Comparison of ENCODE assay signal across 1 cellular context in the genomic region with DNA sequence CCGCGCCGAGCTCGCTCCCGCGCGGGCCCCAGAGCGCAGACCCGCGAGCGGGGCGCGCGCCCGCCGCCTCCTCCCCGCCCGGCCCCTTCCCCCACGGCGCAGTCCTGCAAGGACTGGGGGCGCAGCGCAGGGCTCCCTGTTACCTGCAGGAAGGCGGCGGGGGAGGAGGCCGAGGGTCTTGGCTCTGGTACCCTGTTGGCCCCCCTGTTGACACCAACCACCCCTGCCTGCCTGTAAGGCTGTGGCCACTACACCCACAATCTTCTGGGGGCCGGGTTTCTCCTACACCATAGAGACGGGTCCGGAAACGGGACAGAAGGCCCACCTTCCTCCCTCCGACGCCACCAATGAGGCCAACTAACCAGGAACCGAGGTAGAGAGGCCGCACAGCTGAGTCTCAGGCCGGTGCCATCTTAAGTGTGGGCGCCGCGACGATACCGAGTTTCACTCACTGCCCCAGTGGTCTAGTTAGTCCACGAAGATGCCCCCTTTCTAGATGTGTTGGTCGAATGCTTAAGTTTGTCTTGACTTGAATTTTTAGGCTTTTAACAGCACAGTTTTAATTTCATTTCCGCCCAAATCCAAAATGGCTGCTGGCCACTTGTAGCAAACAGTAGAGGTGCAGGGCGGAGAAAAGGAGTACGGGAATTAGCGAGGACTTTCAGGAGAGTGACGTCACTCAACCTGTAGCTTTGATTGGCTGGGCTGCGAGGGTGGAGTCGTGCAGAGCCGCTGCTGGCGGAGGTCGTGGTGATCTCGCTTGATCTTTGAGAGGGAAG.
A peak's percentile ranks its signal among the peaks of the same experiment; 100 is the strongest.
TF ChIP-seq lines count a peak whose summit lies in the region.

A gene with protein sequence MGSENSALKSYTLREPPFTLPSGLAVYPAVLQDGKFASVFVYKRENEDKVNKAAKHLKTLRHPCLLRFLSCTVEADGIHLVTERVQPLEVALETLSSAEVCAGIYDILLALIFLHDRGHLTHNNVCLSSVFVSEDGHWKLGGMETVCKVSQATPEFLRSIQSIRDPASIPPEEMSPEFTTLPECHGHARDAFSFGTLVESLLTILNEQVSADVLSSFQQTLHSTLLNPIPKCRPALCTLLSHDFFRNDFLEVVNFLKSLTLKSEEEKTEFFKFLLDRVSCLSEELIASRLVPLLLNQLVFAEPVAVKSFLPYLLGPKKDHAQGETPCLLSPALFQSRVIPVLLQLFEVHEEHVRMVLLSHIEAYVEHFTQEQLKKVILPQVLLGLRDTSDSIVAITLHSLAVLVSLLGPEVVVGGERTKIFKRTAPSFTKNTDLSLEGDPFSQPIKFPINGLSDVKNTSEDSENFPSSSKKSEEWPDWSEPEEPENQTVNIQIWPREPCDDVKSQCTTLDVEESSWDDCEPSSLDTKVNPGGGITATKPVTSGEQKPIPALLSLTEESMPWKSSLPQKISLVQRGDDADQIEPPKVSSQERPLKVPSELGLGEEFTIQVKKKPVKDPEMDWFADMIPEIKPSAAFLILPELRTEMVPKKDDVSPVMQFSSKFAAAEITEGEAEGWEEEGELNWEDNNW (minus strand): TSS at position 252 of the 779 bp plus-strand sequence. CDS start 5,056 bp downstream, outside the sequence.

TF ChIP-seq in HepG2, 621 proteins besides CTCF, POLR2A, EP300 and RAD21 (continued from another document and continues in another):
- TF ChIP-seq, protein P1, sequence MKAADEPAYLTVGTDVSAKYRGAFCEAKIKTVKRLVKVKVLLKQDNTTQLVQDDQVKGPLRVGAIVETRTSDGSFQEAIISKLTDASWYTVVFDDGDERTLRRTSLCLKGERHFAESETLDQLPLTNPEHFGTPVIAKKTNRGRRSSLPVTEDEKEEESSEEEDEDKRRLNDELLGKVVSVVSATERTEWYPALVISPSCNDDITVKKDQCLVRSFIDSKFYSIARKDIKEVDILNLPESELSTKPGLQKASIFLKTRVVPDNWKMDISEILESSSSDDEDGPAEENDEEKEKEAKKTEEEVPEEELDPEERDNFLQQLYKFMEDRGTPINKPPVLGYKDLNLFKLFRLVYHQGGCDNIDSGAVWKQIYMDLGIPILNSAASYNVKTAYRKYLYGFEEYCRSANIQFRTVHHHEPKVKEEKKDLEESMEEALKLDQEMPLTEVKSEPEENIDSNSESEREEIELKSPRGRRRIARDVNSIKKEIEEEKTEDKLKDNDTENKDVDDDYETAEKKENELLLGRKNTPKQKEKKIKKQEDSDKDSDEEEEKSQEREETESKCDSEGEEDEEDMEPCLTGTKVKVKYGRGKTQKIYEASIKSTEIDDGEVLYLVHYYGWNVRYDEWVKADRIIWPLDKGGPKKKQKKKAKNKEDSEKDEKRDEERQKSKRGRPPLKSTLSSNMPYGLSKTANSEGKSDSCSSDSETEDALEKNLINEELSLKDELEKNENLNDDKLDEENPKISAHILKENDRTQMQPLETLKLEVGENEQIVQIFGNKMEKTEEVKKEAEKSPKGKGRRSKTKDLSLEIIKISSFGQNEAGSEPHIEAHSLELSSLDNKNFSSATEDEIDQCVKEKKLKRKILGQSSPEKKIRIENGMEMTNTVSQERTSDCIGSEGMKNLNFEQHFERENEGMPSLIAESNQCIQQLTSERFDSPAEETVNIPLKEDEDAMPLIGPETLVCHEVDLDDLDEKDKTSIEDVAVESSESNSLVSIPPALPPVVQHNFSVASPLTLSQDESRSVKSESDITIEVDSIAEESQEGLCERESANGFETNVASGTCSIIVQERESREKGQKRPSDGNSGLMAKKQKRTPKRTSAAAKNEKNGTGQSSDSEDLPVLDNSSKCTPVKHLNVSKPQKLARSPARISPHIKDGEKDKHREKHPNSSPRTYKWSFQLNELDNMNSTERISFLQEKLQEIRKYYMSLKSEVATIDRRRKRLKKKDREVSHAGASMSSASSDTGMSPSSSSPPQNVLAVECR (CRISPR knock-in tag; IDR thresholded peaks at IDR 0.05; ENCODE audit: borderline replicate concordance), result peak; percentile 74; the same call in 1 of the 2 replicates
- TF ChIP-seq EZH2 (conservative IDR thresholded peaks at IDR 0.05; ENCODE audit: low read depth, low read length) (no peak), ATAD3A (CRISPR knock-in tag; IDR thresholded peaks at IDR 0.05) (0 out of 2 replicates have a peak, but pooled peaks have one; percentile 8), NCOA2 (CRISPR knock-in tag; IDR thresholded peaks at IDR 0.05) (peak; percentile 45), JDP2 (CRISPR knock-in tag; IDR thresholded peaks at IDR 0.05; ENCODE audit: borderline replicate concordance) (no peak), ZHX2 (IDR thresholded peaks at IDR 0.05; ENCODE audit: low read depth) (peak; percentile 100), ZHX2 (CRISPR knock-in tag; IDR thresholded peaks at IDR 0.05; ENCODE audit: borderline replicate concordance) (no peak), ZNF367 (CRISPR knock-in tag; IDR thresholded peaks at IDR 0.05; ENCODE audit: borderline replicate concordance) (no peak), ZSCAN9 (CRISPR knock-in tag; IDR thresholded peaks at IDR 0.05; ENCODE audit: borderline replicate concordance) (peak; percentile 72), RAD51 (IDR thresholded peaks at IDR 0.05; ENCODE audit: borderline replicate concordance) (no peak), RERE (CRISPR knock-in tag; IDR thresholded peaks at IDR 0.05; ENCODE audit: low read depth) (no peak), ZNF569 (CRISPR knock-in tag; IDR thresholded peaks at IDR 0.05; ENCODE audit: borderline replicate concordance) (no peak), ZNF687 (CRISPR knock-in tag; IDR thresholded peaks at IDR 0.05) (peak; percentile 73), ZNF777 (CRISPR knock-in tag; IDR thresholded peaks at IDR 0.05) (peak; percentile 61), ZNF235 (CRISPR knock-in tag; IDR thresholded peaks at IDR 0.05; ENCODE audit: borderline replicate concordance) (peak; percentile 52; the same call in 1 of the 2 replicates), CHD4 (IDR thresholded peaks at IDR 0.05; ENCODE audit: borderline replicate concordance, low read length) (no peak), HNRNPLL (IDR thresholded peaks at IDR 0.05; ENCODE audit: low read depth, low read length, poor library complexity, severe bottlenecking) (peak; percentile 29), ZNF746 (CRISPR knock-in tag; IDR thresholded peaks at IDR 0.05) (no peak), TAF15 (IDR thresholded peaks at IDR 0.05; ENCODE audit: low read depth, low read length, poor library complexity, severe bottlenecking) (no peak), FUBP1 (CRISPR knock-in tag; IDR thresholded peaks at IDR 0.05; ENCODE audit: borderline replicate concordance) (no peak)
